ENCODE assay signal across 8 cellular contexts in the genomic region with DNA sequence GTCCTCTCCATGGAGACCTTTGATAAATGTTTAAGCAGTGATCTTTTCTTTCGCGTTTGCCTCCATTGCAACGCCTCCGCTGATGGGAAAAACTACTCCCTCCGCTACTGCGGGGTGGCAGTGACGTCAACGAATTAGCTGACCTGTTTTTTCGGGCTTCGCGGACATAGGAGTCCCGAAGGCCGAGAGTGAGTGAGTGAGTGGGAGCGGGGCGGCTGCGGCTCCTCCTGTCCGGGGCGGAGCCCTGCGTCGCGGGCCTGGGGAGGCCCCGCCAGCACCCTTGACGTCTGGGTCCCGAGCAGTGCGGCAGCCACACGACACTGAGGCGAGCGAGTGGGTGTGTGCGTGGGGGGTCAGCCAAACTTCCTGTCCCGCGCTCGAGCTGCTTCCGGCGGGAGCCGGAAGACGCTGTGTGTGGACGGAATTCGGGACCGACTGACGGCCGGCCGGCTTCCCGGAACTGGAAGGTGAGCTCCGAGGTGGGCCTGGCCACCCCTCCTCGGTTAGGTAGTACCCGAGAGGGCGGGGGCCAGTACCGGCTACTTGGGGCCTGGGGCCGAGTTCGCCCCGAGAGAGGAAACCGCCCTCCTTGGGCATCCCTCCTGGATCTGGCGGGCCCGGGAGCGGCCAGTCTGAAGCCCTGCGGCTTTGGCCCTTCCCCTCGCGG. TPM values are rescaled to one million over a fixed set of nuclear protein-coding genes. Genes with fewer than 3 reads are reported as not detected.
DNase-seq lines count a peak whose midpoint lies in the region; ATAC-seq, FAIRE-seq and TF ChIP-seq lines count a peak whose summit lies in the region.

A gene with protein sequence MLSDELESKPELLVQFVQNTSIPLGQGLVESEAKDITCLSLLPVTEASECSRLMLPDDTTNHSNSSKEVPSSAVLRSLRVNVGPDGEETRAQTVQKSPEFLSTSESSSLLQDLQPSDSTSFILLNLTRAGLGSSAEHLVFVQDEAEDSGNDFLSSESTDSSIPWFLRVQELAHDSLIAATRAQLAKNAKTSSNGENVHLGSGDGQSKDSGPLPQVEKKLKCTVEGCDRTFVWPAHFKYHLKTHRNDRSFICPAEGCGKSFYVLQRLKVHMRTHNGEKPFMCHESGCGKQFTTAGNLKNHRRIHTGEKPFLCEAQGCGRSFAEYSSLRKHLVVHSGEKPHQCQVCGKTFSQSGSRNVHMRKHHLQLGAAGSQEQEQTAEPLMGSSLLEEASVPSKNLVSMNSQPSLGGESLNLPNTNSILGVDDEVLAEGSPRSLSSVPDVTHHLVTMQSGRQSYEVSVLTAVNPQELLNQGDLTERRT (plus strand): TSS at position 411 of the 667 bp plus-strand sequence. CDS start 5,317 bp downstream, outside the sequence.

- H3K9me3 ChIP-seq in body of pancreas (no peaks in the 10 kb centered on the region), sigmoid colon (no peaks in the 10 kb centered on the region)

- TF ChIP-seq CTCF in 22Rv1 (IDR thresholded peaks at IDR 0.05) (no peak), body of pancreas (IDR thresholded peaks at IDR 0.05) (no peak), sigmoid colon (IDR thresholded peaks at IDR 0.05) (no peak)

- DNase-seq in NCI-H2107 treated with DMSO at 0.1 percent for 48 hours (lab: John Stamatoyannopoulos, UW; ENCODE audit: unreplicated experiment) (peak; percentile 88), body of pancreas (peak; percentile 91 to 96 (median 94)), iPS DF 19.7 (ENCODE audit: low read depth, low spot score) (peak; percentile 50), sigmoid colon (peak; percentile 98)

- H3K4me3 ChIP-seq in body of pancreas (peak within 1 kb of the TSS; percentile 71 to 89), sigmoid colon (peak within 1 kb of the TSS; percentile 71 to 77 (median 74))

- H3K4me1 ChIP-seq in body of pancreas (peaks cover 27% of the 10 kb centered on the region), sigmoid colon (peaks cover 0 to 33% (median 25%) of the 10 kb centered on the region in 4 donors)

- H3K27me3 ChIP-seq in body of pancreas (no peaks in the 10 kb centered on the region), sigmoid colon (no peaks in the 10 kb centered on the region)

- intact Hi-C loops in body of pancreas (cut with DNase I): no loop called here
- intact Hi-C loops in sigmoid colon (cut with DNase I): loop anchor here (1.0 to 10.0 kb wide), 4 partner anchors 35 to 174 kb away; a partner anchor contains a TSS

- H3K36me3 ChIP-seq in body of pancreas (replicated peaks in 1 of 2; ENCODE audit: insufficient read depth in 1 of 2, low read depth in 2 of 2) (no peaks in the 10 kb centered on the region), sigmoid colon (peaks cover 0 to 5% (median 0%) of the 10 kb centered on the region in 4 donors)

- 0% methylated on average over 32 to 58 of the region's 58 CpGs for WGBS in body of pancreas, 2 donors
- 0% methylated on average over 58 of the region's 58 CpGs for WGBS in sigmoid colon, 2 donors

- FAIRE-seq in TTC549 (lab: Jason Lieb, UNC): peak; percentile 79

- TF ChIP-seq POLR2A in body of pancreas (IDR thresholded peaks at IDR 0.05) (peak; percentile 69 to 86 (median 86)), sigmoid colon (IDR thresholded peaks at IDR 0.05) (peak; percentile 48 to 55)

- ATAC-seq in GM18520 (IDR thresholded peaks at IDR 0.05; ENCODE audit: unreplicated experiment) (peak; percentile 90), HG03064 (IDR thresholded peaks at IDR 0.05; ENCODE audit: low read depth, unreplicated experiment) (peak; percentile 91), body of pancreas (peak; percentile 98)

- H3K27ac ChIP-seq in 22Rv1 (peak within 1 kb of the TSS; percentile 88), body of pancreas (peak within 1 kb of the TSS; percentile 74 to 93 (median 84)), sigmoid colon (peak within 1 kb of the TSS; percentile 91 to 96 (median 94))

- peak in 2 of 4 donors; percentile 18 to 76 for TF ChIP-seq EP300 in sigmoid colon (IDR thresholded peaks at IDR 0.05)

RNA-seq across cellular contexts. Expression of the gene that starts here (rescaled TPM):
- total RNA-seq in body of pancreas: 10 to 100 TPM; 18.8 to 25.9 TPM
- total RNA-seq in sigmoid colon: 10 to 100 TPM; 45.1 to 67.8 (median 53.8) TPM
- polyA plus RNA-seq in sigmoid colon: 10 to 100 TPM; 33.3 to 37.8 (median 35.4) TPM

Comparison
In these comparisons a context has a peak if more than half of its experiments do, and no peak if none do; other contexts are left out.
1. Peak in every context shown above with its lines: DNase-seq, ATAC-seq, H3K4me3 ChIP-seq and H3K27ac ChIP-seq.